22 cellular contexts compared by ENCODE assay signal in genomic region chr22:49116021-49116420, GRCh38.
"Had no signal": no experiment of that assay in that cellular context is flagged by ENCODE, and none has a peak within 500 bp of the region (broad histone marks: within the 10 kb centered on the region; RNA-seq: fewer than 3 reads in every experiment).

No MANE protein-coding gene starts in this region.

- H3K9me3 ChIP-seq: SK-N-SH had no signal

- ATAC-seq: HepG2, Panc1, PC-3 had no signal

- H3K27ac ChIP-seq: RWPE1 had no signal

- H3K4me2 ChIP-seq: SK-N-SH had no signal

- DNase-seq: IMR-90, Karpas-422, KG1, MM.1S, NCI-H1092 treated with DMSO at 0.1 percent for 48 hours, NCI-H1436, NCI-H187, NCI-H2029, NCI-H2081 treated with DMSO at 0.1 percent for 48 hours, NCI-H2171, NCI-H226, NCI-H446, NCI-H510A, NCI-H524 treated with DMSO at 0.1 percent for 48 hours, NCI-H69, NCI-H774, PC-3, SHP77, SK-N-SH had no signal

- H3K9ac ChIP-seq: SK-N-SH had no signal
